ENCODE assay signal across 8 cellular contexts in the genomic region with DNA sequence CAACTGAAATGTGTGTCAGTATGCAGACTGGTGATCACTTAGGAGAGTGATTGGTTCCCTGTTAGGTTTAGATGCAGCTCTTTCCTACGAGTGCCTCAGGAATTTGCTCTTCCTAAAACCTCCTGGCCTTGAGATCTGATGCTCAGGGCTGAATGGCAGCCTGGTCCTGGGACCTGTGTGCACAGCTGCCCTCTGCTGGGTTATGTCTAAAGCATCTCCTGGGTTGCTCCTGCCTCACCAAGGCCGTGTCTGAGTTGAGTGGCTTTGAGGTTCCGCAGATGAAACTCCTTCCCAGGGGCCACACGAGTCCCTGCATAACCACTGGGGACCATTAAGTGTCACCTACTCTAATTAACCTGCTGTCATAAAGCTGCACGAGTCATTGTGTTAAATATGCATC. TPM values are rescaled to one million over a fixed set of nuclear protein-coding genes. Genes with fewer than 3 reads are reported as not detected.
DNase-seq lines count a peak whose midpoint lies in the region; ATAC-seq and TF ChIP-seq lines count a peak whose summit lies in the region.

No MANE protein-coding gene starts in this region.

- H3K36me3 ChIP-seq in H7 (replicated peaks; ENCODE audit: control insufficient read depth, insufficient read depth, low read length) = peaks cover 1% of the 10 kb centered on the region; the same call in 1 of the 2 replicates
- H3K36me3 ChIP-seq in adipocyte (ENCODE audit: control insufficient read depth, insufficient read depth, low read length, severe bottlenecking) = peaks cover 24% of the 10 kb centered on the region
- H3K36me3 ChIP-seq in kidney epithelial cell (ENCODE audit: control insufficient read depth, insufficient read depth, low read length) = no peaks in the 10 kb centered on the region
- H3K36me3 ChIP-seq in esophagus muscularis mucosa = peaks cover 8 to 60% (median 22%) of the 10 kb centered on the region in 4 donors

- ATAC-seq in HG03521 (IDR thresholded peaks at IDR 0.05; ENCODE audit: unreplicated experiment) (no peak), GM18505 (IDR thresholded peaks at IDR 0.05; ENCODE audit: unreplicated experiment) (no peak)

- H3K9me3 ChIP-seq in adipocyte (ENCODE audit: control insufficient read depth, low read length) (no peaks in the 10 kb centered on the region), esophagus muscularis mucosa (no peaks in the 10 kb centered on the region)

- DNase-seq in AG20443 (ENCODE audit: low spot score) = peak; percentile 42
- peak; percentile 74 for DNase-seq in H7
- peak; percentile 12 for DNase-seq in adipocyte (ENCODE audit: low read depth)
- DNase-seq in kidney epithelial cell (ENCODE audit: low read depth) = no peak
- DNase-seq in esophagus muscularis mucosa (ENCODE audit: extremely low spot score) = no peak
- no peak for DNase-seq in GDM1 (lab: John Stamatoyannopoulos, UW)

- TF ChIP-seq POLR2A in esophagus muscularis mucosa (IDR thresholded peaks at IDR 0.05; ENCODE audit: low read depth) (no peak), GM18505 (IDR thresholded peaks at IDR 0.05; ENCODE audit: borderline replicate concordance, extremely low read depth, insufficient read depth, insufficient read length) (no peak)

- intact Hi-C loops in esophagus muscularis mucosa (cut with DNase I) = no loop called here

- WGBS in esophagus muscularis mucosa = 73% methylated on average over 5 of the region's 5 CpGs

- no peak overlapping the region for H3K9ac ChIP-seq in adipocyte (ENCODE audit: low read length)

- H3K4me1 ChIP-seq in adipocyte (ENCODE audit: control insufficient read depth, insufficient read depth, low read length) (no peaks in the 10 kb centered on the region), esophagus muscularis mucosa (peaks cover 0 to 22% (median 16%) of the 10 kb centered on the region in 4 donors)

- H3K27me3 ChIP-seq in H7 (ENCODE audit: control insufficient read depth, insufficient read depth, low read length) (no peaks in the 10 kb centered on the region), adipocyte (replicated peaks; ENCODE audit: control insufficient read depth, insufficient read depth, low read length) (no peaks in the 10 kb centered on the region), kidney epithelial cell (ENCODE audit: control insufficient read depth, insufficient read depth, low read length) (no peaks in the 10 kb centered on the region), esophagus muscularis mucosa (no peaks in the 10 kb centered on the region)

- no peak for TF ChIP-seq EP300 in esophagus muscularis mucosa (IDR thresholded peaks at IDR 0.05)

- H3K4me3 ChIP-seq in H7 (ENCODE audit: insufficient read depth, low read depth, low read length) = no peak overlapping the region
- no peak overlapping the region for H3K4me3 ChIP-seq in adipocyte (ENCODE audit: low read length)
- H3K4me3 ChIP-seq in kidney epithelial cell (ENCODE audit: low read depth, low read length) = no peak overlapping the region
- H3K4me3 ChIP-seq in esophagus muscularis mucosa = no peak overlapping the region

- H3K27ac ChIP-seq in esophagus muscularis mucosa (replicated peaks in 1 of 4) = no peak overlapping the region

- TF ChIP-seq CTCF in kidney epithelial cell (IDR thresholded peaks at IDR 0.05; ENCODE audit: insufficient read depth, low read length, poor library complexity, severe bottlenecking) (peak; percentile 35), esophagus muscularis mucosa (IDR thresholded peaks at IDR 0.05) (peak in 1 of 3 experiments; percentile 16)

RNA-seq across cellular contexts. Expression of gene MVB12B, which starts 59.5 kb away (rescaled TPM):
- 6.1 and 7.2 TPM in 2 replicates for total RNA-seq in H7 (2014; rRNA removed; shearing (Covaris generic))
- total RNA-seq in kidney epithelial cell (13.1 and 15.8 TPM in 2 replicates), esophagus muscularis mucosa (10 to 100 TPM; 14.1 to 25.0 (median 18.4) TPM)

Comparison
In these comparisons a context has a peak if more than half of its experiments do, and no peak if none do; other contexts are left out.
1. DNase-seq: peak in AG20443 (single experiment), H7 (single experiment) and adipocyte (single experiment); none in kidney epithelial cell (single experiment), esophagus muscularis mucosa (single experiment) and GDM1 (single experiment).